ENCODE assay signal across 2 cellular contexts in the genomic region with DNA sequence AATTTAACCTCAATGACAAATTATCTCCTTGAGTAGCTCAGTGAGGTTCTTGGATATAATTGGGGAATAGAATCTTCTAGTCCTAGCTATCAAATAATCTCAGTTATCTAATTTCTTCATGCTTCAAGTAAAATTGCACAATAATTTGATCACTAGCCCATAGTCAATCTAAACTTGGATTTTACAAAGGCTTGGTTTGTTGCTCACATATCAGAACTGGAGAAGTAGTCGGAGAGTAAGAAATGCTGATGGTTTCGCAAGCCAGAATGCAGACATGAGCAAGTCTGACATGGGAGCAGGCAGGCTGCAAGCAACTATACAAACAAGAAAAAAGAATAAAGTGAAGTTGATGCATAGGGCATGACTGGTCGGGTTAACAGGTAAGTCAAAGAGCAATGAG.
A peak's percentile ranks its signal among the peaks of the same experiment; 100 is the strongest.
TF ChIP-seq lines count a peak whose summit lies in the region.

No MANE protein-coding gene starts in this region.

TF ChIP-seq in IMR-90, 13 proteins besides CTCF, POLR2A, EP300 and RAD21 (continued from another document):
- TF ChIP-seq, protein P1, sequence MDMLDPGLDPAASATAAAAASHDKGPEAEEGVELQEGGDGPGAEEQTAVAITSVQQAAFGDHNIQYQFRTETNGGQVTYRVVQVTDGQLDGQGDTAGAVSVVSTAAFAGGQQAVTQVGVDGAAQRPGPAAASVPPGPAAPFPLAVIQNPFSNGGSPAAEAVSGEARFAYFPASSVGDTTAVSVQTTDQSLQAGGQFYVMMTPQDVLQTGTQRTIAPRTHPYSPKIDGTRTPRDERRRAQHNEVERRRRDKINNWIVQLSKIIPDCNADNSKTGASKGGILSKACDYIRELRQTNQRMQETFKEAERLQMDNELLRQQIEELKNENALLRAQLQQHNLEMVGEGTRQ (IDR thresholded peaks at IDR 0.05; ENCODE audit: low read depth, low read length) = no peak
- TF ChIP-seq BHLHE40 (IDR thresholded peaks at IDR 0.05; ENCODE audit: low read depth, low read length) = no peak
- TF ChIP-seq CEBPB (IDR thresholded peaks at IDR 0.05; ENCODE audit: low read depth, low read length) = peak; percentile 37

TF ChIP-seq in HEK293T, 16 proteins besides CTCF, POLR2A, EP300 and RAD21 (continued from another document):
- TF ChIP-seq CTBP1 (IDR thresholded peaks at IDR 0.05; ENCODE audit: borderline replicate concordance) (no peak), LEF1 (IDR thresholded peaks at IDR 0.05; ENCODE audit: borderline replicate concordance) (no peak), TARDBP (IDR thresholded peaks at IDR 0.05) (no peak), ARNT (IDR thresholded peaks at IDR 0.05) (no peak), ELF4 (IDR thresholded peaks at IDR 0.05) (no peak), FOXM1 (IDR thresholded peaks at IDR 0.05; ENCODE audit: borderline replicate concordance) (no peak), ZNF384 (IDR thresholded peaks at IDR 0.05) (no peak)
- TF ChIP-seq, protein P2, sequence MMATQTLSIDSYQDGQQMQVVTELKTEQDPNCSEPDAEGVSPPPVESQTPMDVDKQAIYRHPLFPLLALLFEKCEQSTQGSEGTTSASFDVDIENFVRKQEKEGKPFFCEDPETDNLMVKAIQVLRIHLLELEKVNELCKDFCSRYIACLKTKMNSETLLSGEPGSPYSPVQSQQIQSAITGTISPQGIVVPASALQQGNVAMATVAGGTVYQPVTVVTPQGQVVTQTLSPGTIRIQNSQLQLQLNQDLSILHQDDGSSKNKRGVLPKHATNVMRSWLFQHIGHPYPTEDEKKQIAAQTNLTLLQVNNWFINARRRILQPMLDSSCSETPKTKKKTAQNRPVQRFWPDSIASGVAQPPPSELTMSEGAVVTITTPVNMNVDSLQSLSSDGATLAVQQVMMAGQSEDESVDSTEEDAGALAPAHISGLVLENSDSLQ (IDR thresholded peaks at IDR 0.05) = no peak
